Comparison of ENCODE assay signal across 19 cellular contexts in the genomic region with DNA sequence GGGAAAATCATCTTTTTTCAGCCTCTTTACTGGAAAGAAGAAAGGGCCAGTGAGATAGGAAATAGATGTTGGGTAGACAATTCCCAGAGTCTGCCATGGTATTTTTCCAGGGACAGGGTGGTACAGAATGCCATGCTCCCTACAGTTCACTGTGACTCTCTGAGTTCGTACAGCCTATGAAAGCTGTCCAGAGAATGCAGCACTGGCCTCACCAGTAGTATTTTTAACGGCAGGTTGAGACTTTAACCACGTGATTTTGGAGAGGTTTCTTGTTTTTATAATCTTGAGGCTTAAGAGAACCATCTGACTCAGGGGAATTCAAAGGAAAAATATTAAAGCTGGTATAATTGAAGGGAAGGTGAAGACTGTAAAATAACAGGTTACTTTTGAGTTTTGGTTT.
"Had no signal": no experiment of that assay in that cellular context is flagged by ENCODE, and none has a peak within 500 bp of the region (broad histone marks: within the 10 kb centered on the region; RNA-seq: fewer than 3 reads in every experiment).

No MANE protein-coding gene starts in this region.

- H3K27ac Mint-ChIP-seq: mesothelial cell of epicardium, naive B cell had no signal

- H3K4me1 Mint-ChIP-seq: naive B cell had no signal

- H3K36me3 Mint-ChIP-seq: mesothelial cell of epicardium, naive B cell had no signal

- DNase-seq: dermis blood vessel endothelial cell; dorsolateral prefrontal cortex; effector CD4-positive, alpha-beta T cell; effector memory CD4-positive, alpha-beta T cell; foreskin keratinocyte; heart left ventricle; hypothalamus; left cardiac atrium; left lung; left ventricle myocardium superior; lower lobe of right lung; mesenchymal stem cell; mucosa of descending colon; naive B cell had no signal

- H3K27me3 ChIP-seq: dorsolateral prefrontal cortex, esophagus muscularis mucosa, foreskin keratinocyte, gastroesophageal sphincter, heart left ventricle, left lung had no signal

- H3K9me3 ChIP-seq: esophagus muscularis mucosa, gastroesophageal sphincter, heart left ventricle, left lung, lower lobe of right lung, mucosa of descending colon had no signal

- H3K27ac ChIP-seq: coronary artery, dorsolateral prefrontal cortex, esophagus muscularis mucosa, foreskin keratinocyte, gastroesophageal sphincter, heart left ventricle, hepatocyte, left lung, lower lobe of right lung had no signal

- ATAC-seq: foreskin keratinocyte, gastroesophageal sphincter, heart left ventricle, left cardiac atrium, left lung, left ventricle myocardium superior, lower lobe of right lung, mucosa of descending colon had no signal

- H3K4me1 ChIP-seq: foreskin keratinocyte, gastroesophageal sphincter, heart left ventricle, left lung, lower lobe of right lung had no signal

- H3K9me3 Mint-ChIP-seq: mesothelial cell of epicardium had no signal

- H3K4me3 ChIP-seq: coronary artery, dorsolateral prefrontal cortex, esophagus muscularis mucosa, gastroesophageal sphincter, heart left ventricle, hepatocyte, left lung, lower lobe of right lung, mucosa of descending colon had no signal

- H3K4me3 Mint-ChIP-seq: mesothelial cell of epicardium, naive B cell had no signal

- H3K36me3 ChIP-seq: esophagus muscularis mucosa, gastroesophageal sphincter, heart left ventricle, left lung, lower lobe of right lung had no signal
